12 cellular contexts compared by ENCODE assay signal in genomic region chr9:75147638-75148037, GRCh38. TPM values are rescaled to one million over a fixed set of nuclear protein-coding genes. Genes with fewer than 3 reads are reported as not detected.
DNase-seq lines count a peak whose midpoint lies in the region; ATAC-seq and TF ChIP-seq lines count a peak whose summit lies in the region.
"Had no signal": no experiment of that assay in that cellular context is flagged by ENCODE, and none has a peak within 500 bp of the region (broad histone marks: within the 10 kb centered on the region; RNA-seq: fewer than 3 reads in every experiment).

No MANE protein-coding gene starts in this region.

- peak overlapping the region; percentile 63 for H3K4me3 Mint-ChIP-seq in activated T-helper 2 cell treated with anti-CD3 and anti-CD28 coated beads, Interferon-gamma antibody, Interleukin-2, Interleukin-4, amounts not matched to agents 10 μg/mL and 5 μg/mL and 100 μg/mL, durations not matched to agents 14 hours and 24 hours and 36 hours (ENCODE audit: low read depth)
- H3K4me3 Mint-ChIP-seq: H9 had no signal

- intact Hi-C loops in activated T-helper 2 cell treated with anti-CD3 and anti-CD28 coated beads, Interferon-gamma antibody, Interleukin-2, Interleukin-4, amounts not matched to agents 10 μg/mL and 5 μg/mL and 100 μg/mL, durations not matched to agents 14 hours and 24 hours and 36 hours (cut with micrococcal nuclease), result loop anchor here (1.0 to 5.0 kb wide), 9 partner anchors 9 to 1993 kb away; partner anchors contain the start of genes C9orf40, CARNMT1, NMRK1 and OSTF1
- intact Hi-C loops in tibial artery (cut with DNase I; ENCODE audit: low total_unique reads), result no loop called here

- H3K27ac Mint-ChIP-seq in activated T-helper 2 cell treated with anti-CD3 and anti-CD28 coated beads, Interferon-gamma antibody, Interleukin-2, Interleukin-4, amounts not matched to agents 10 μg/mL and 5 μg/mL and 100 μg/mL, durations not matched to agents 14 hours and 24 hours and 36 hours, result peak overlapping the region; percentile 87
- H3K27ac Mint-ChIP-seq: H9 had no signal

- H3K27ac ChIP-seq in tibial artery, result no peak overlapping the region
- H3K27ac ChIP-seq: 22Rv1, epithelial cell of prostate had no signal

- H3K9me3 ChIP-seq in tibial artery, result no peaks in the 10 kb centered on the region

- no peak for TF ChIP-seq CTCF in tibial artery (IDR thresholded peaks at IDR 0.05)

- peaks cover 23% of the 10 kb centered on the region for H3K9me3 Mint-ChIP-seq in activated T-helper 2 cell treated with anti-CD3 and anti-CD28 coated beads, Interferon-gamma antibody, Interleukin-2, Interleukin-4, amounts not matched to agents 10 μg/mL and 5 μg/mL and 100 μg/mL, durations not matched to agents 14 hours and 24 hours and 36 hours

- DNase-seq in NOMO-1 treated with DMSO at 0.1 percent for 48 hours (lab: John Stamatoyannopoulos, UW; ENCODE audit: unreplicated experiment) (peak; percentile 41), NOMO-1 treated with dmso at 0.1 percent for 144 hours (lab: John Stamatoyannopoulos, UW; ENCODE audit: unreplicated experiment) (no peak), skeletal muscle cell (ENCODE audit: low read depth) (peak; percentile 1), RKO (ENCODE audit: low spot score) (no peak), tibial artery (no peak)
- no peak for DNase-seq in activated T-helper 2 cell treated with anti-CD3 and anti-CD28 coated beads, Interferon-gamma antibody, Interleukin-2, Interleukin-4, amounts not matched to agents 10 μg/mL and 5 μg/mL and 100 μg/mL, durations not matched to agents 14 hours and 24 hours and 36 hours (ENCODE audit: low spot score)
- DNase-seq: H9, retina had no signal

- H3K4me1 Mint-ChIP-seq in activated T-helper 2 cell treated with anti-CD3 and anti-CD28 coated beads, Interferon-gamma antibody, Interleukin-2, Interleukin-4, amounts not matched to agents 10 μg/mL and 5 μg/mL and 100 μg/mL, durations not matched to agents 14 hours and 24 hours and 36 hours (ENCODE audit: low read depth), result peaks cover 72% of the 10 kb centered on the region

- peaks cover 20 to 45% (median 38%) of the 10 kb centered on the region in 3 donors for H3K36me3 ChIP-seq in tibial artery

- H3K4me3 ChIP-seq in skeletal muscle cell (ENCODE audit: low read depth, low read length) (no peak overlapping the region), tibial artery (no peak overlapping the region)

- H3K27me3 ChIP-seq in tibial artery, result no peaks in the 10 kb centered on the region

- peaks cover 0 to 5% (median 0%) of the 10 kb centered on the region in 4 donors for H3K4me1 ChIP-seq in tibial artery

- peaks cover 72% of the 10 kb centered on the region for H3K36me3 Mint-ChIP-seq in activated T-helper 2 cell treated with anti-CD3 and anti-CD28 coated beads, Interferon-gamma antibody, Interleukin-2, Interleukin-4, amounts not matched to agents 10 μg/mL and 5 μg/mL and 100 μg/mL, durations not matched to agents 14 hours and 24 hours and 36 hours (ENCODE audit: low read depth)

- ATAC-seq in HG03378 (IDR thresholded peaks at IDR 0.05; ENCODE audit: unreplicated experiment) (peak; percentile 65), GM21717 (IDR thresholded peaks at IDR 0.05; ENCODE audit: unreplicated experiment) (no peak)

- H3K27me3 Mint-ChIP-seq in activated T-helper 2 cell treated with anti-CD3 and anti-CD28 coated beads, Interferon-gamma antibody, Interleukin-2, Interleukin-4, amounts not matched to agents 10 μg/mL and 5 μg/mL and 100 μg/mL, durations not matched to agents 14 hours and 24 hours and 36 hours (ENCODE audit: low read depth), result no peaks in the 10 kb centered on the region

RNA-seq across cellular contexts. Expression of gene OSTF1, which starts 59.3 kb away (rescaled TPM):
- 86.8 and 87.5 TPM in 2 replicates for total RNA-seq in activated T-helper 2 cell treated with anti-CD3 and anti-CD28 coated beads, Interferon-gamma antibody, Interleukin-2, Interleukin-4, amounts not matched to agents 10 μg/mL and 5 μg/mL and 100 μg/mL, durations not matched to agents 14 hours and 24 hours and 36 hours

RNA-seq across cellular contexts. Expression of gene NMRK1, which starts 59.7 kb away (rescaled TPM):
- 10.9 and 12.6 TPM in 2 replicates for total RNA-seq in activated T-helper 2 cell treated with anti-CD3 and anti-CD28 coated beads, Interferon-gamma antibody, Interleukin-2, Interleukin-4, amounts not matched to agents 10 μg/mL and 5 μg/mL and 100 μg/mL, durations not matched to agents 14 hours and 24 hours and 36 hours

Comparison
In these comparisons a context has a peak if more than half of its experiments do, and no peak if none do; other contexts are left out.
1. DNase-seq: peak in NOMO-1 treated with DMSO at 0.1 percent for 48 hours (single experiment) and skeletal muscle cell (single experiment); none in NOMO-1 treated with dmso at 0.1 percent for 144 hours (single experiment), activated T-helper 2 cell treated with anti-CD3 and anti-CD28 coated beads, Interferon-gamma antibody, Interleukin-2, Interleukin-4, amounts not matched to agents 10 μg/mL and 5 μg/mL and 100 μg/mL, durations not matched to agents 14 hours and 24 hours and 36 hours (single experiment), RKO (single experiment) and tibial artery (0 of 2).